Comparison of ENCODE assay signal across 1 cellular context in genomic region chr17:7856840-7857723, GRCh38.
TF ChIP-seq lines count a peak whose summit lies in the region.

Gene NAA38, minus strand, starts transcription at chr17:7857559. Its CDS starts 96 bp downstream, at chr17:7857463.

TF ChIP-seq in HEK293, 187 proteins besides CTCF, POLR2A, EP300 and RAD21 (continued from another document):
- TF ChIP-seq ZNF76 (tag by site-specific recombination; IDR thresholded peaks at IDR 0.05; ENCODE audit: borderline replicate concordance, low read depth) = peak; percentile 97
- TF ChIP-seq ZBTB20 (tag by site-specific recombination; IDR thresholded peaks at IDR 0.05) = peak; percentile 93
- TF ChIP-seq PATZ1 (tag by site-specific recombination; IDR thresholded peaks at IDR 0.05) = peak; percentile 62; the same call in 1 of the 2 replicates
- 0 out of 2 replicates have a peak, but pooled peaks have one; percentile 11 for TF ChIP-seq REST (tag by site-specific recombination; IDR thresholded peaks at IDR 0.05)
- TF ChIP-seq ZFHX2 (tag by site-specific recombination; conservative IDR thresholded peaks at IDR 0.05) = peak; percentile 45
- 0 out of 2 replicates have a peak, but pooled peaks have one; percentile 42 for TF ChIP-seq ZNF324 (tag by site-specific recombination; IDR thresholded peaks at IDR 0.05)
- peak; percentile 88 for TF ChIP-seq YY2 (tag by site-specific recombination; IDR thresholded peaks at IDR 0.05)
- peak; percentile 45 for TF ChIP-seq ZNF449 (tag by site-specific recombination; IDR thresholded peaks at IDR 0.05)
- no peak for TF ChIP-seq ZNF157 (tag by site-specific recombination; IDR thresholded peaks at IDR 0.05)
- TF ChIP-seq ZNF391 (tag by site-specific recombination; IDR thresholded peaks at IDR 0.05; ENCODE audit: borderline replicate concordance, low read depth) = 0 out of 2 replicates have a peak, but pooled peaks have one; percentile 18
- TF ChIP-seq ZSCAN30 (tag by site-specific recombination; IDR thresholded peaks at IDR 0.05) = peak; percentile 47; the same call in 1 of the 2 replicates
- TF ChIP-seq ZBTB17 (tag by site-specific recombination; IDR thresholded peaks at IDR 0.05) = peak; percentile 92
- 0 out of 2 replicates have a peak, but pooled peaks have one; percentile 22 for TF ChIP-seq ZBTB7A (tag by site-specific recombination; IDR thresholded peaks at IDR 0.05; ENCODE audit: low read depth)
- TF ChIP-seq ZBTB6 (tag by site-specific recombination; IDR thresholded peaks at IDR 0.05) = peak; percentile 35
- no peak for TF ChIP-seq ZNF266 (tag by site-specific recombination; IDR thresholded peaks at IDR 0.05; ENCODE audit: low read depth)
- 0 out of 2 replicates have a peak, but pooled peaks have one; percentile 27 for TF ChIP-seq ZNF639 (tag by site-specific recombination; IDR thresholded peaks at IDR 0.05)
- TF ChIP-seq ZNF366 (tag by site-specific recombination; conservative IDR thresholded peaks at IDR 0.05) = 0 out of 2 replicates have a peak, but pooled peaks have one; percentile 12
- TF ChIP-seq ZNF548 (tag by site-specific recombination; IDR thresholded peaks at IDR 0.05) = no peak
- TF ChIP-seq ZNF274 (IDR thresholded peaks at IDR 0.05; ENCODE audit: low read length) = no peak
- no peak for TF ChIP-seq ZNF274 (tag by site-specific recombination; IDR thresholded peaks at IDR 0.05; ENCODE audit: borderline replicate concordance)
- TF ChIP-seq ZNF114 (tag by site-specific recombination; IDR thresholded peaks at IDR 0.05) = no peak
- TF ChIP-seq ZNF133 (tag by site-specific recombination; IDR thresholded peaks at IDR 0.05) = no peak
- peak; percentile 85 for TF ChIP-seq ZNF341 (tag by site-specific recombination; IDR thresholded peaks at IDR 0.05; ENCODE audit: low read depth)
- peak; percentile 47; the same call in 1 of the 2 replicates for TF ChIP-seq MYNN (tag by site-specific recombination; IDR thresholded peaks at IDR 0.05; ENCODE audit: borderline replicate concordance)
- TF ChIP-seq ZSCAN4 (tag by site-specific recombination; IDR thresholded peaks at IDR 0.05) = 0 out of 2 replicates have a peak, but pooled peaks have one; percentile 21
- TF ChIP-seq KLF10 (tag by site-specific recombination; IDR thresholded peaks at IDR 0.05) = no peak
- TF ChIP-seq ZNF600 (tag by site-specific recombination; IDR thresholded peaks at IDR 0.05) = peak; percentile 99
